In genomic region chr17:70855401-70856054, GRCh38 we compare ENCODE assay signal across 12 cellular contexts.
DNase-seq lines count a peak whose midpoint lies in the region; ATAC-seq and TF ChIP-seq lines count a peak whose summit lies in the region.
"Had no signal": no experiment of that assay in that cellular context is flagged by ENCODE, and none has a peak within 500 bp of the region (broad histone marks: within the 10 kb centered on the region; RNA-seq: fewer than 3 reads in every experiment).

No MANE protein-coding gene starts in this region.

- 20 to 28% methylated on average over 8 of the region's 8 CpGs for WGBS in aorta, 2 donors

- DNase-seq in ELF-1 (ENCODE audit: low read depth, low spot score) (peak; percentile 79), NCI-H2081 (lab: John Stamatoyannopoulos, UW) (peak; percentile 71 to 85), astrocyte of the cerebellum (ENCODE audit: low read depth) (peak; percentile 33), nephron progenitor cell (peak; percentile 32), aorta (no peak), NCI-H2227 (lab: John Stamatoyannopoulos, UW; ENCODE audit: unreplicated experiment) (no peak), NOMO-1 treated with dmso at 0.1 percent for 144 hours (lab: John Stamatoyannopoulos, UW; ENCODE audit: unreplicated experiment) (no peak)
- DNase-seq in activated naive CD4-positive, alpha-beta T cell (lab: John Stamatoyannopoulos, UW): no peak
- DNase-seq: CD8-positive, alpha-beta memory T cell; colonic mucosa; T-helper 1 cell had no signal

- no peaks in the 10 kb centered on the region for H3K27me3 ChIP-seq in aorta (ENCODE audit: control insufficient read depth in 1 of 2, insufficient read depth in 2 of 2, low read length in 1 of 2)
- H3K27me3 ChIP-seq: colonic mucosa had no signal

- no peaks in the 10 kb centered on the region for H3K9me3 ChIP-seq in aorta (ENCODE audit: control insufficient read depth, low read length)
- H3K9me3 ChIP-seq: colonic mucosa had no signal

- H3K27ac ChIP-seq in aorta (ENCODE audit: low read depth in 1 of 2, low read length in 2 of 2): no peak overlapping the region
- H3K27ac ChIP-seq: colonic mucosa had no signal

- no peaks in the 10 kb centered on the region for H3K36me3 ChIP-seq in aorta (ENCODE audit: control insufficient read depth in 1 of 2, insufficient read depth in 2 of 2, low read length in 1 of 2)
- H3K36me3 ChIP-seq: colonic mucosa had no signal

- peaks cover 36% of the 10 kb centered on the region for H3K4me1 Mint-ChIP-seq in nephron progenitor cell
- H3K4me1 Mint-ChIP-seq: CD8-positive, alpha-beta memory T cell had no signal

- no peak overlapping the region for H3K4me3 ChIP-seq in astrocyte of the cerebellum (ENCODE audit: low read depth, low read length)
- no peak overlapping the region for H3K4me3 ChIP-seq in aorta (ENCODE audit: low read length in 2 of 2)
- H3K4me3 ChIP-seq: colonic mucosa had no signal

- no peak for ATAC-seq in aorta (ENCODE audit: low FRiP score)

- peaks cover 10% of the 10 kb centered on the region for H3K9me3 Mint-ChIP-seq in nephron progenitor cell

- no peak overlapping the region for H3K4me3 Mint-ChIP-seq in nephron progenitor cell
- H3K4me3 Mint-ChIP-seq: CD8-positive, alpha-beta memory T cell; nephron had no signal

- TF ChIP-seq CTCF in astrocyte of the cerebellum (IDR thresholded peaks at IDR 0.05; ENCODE audit: low read depth, low read length, missing control alignments): no peak
- no peak for TF ChIP-seq CTCF in nephron progenitor cell (IDR thresholded peaks at IDR 0.05)

- in situ Hi-C loops in astrocyte of the cerebellum (cut with HindIII; ENCODE audit: low sequenced_read_pairs): no loop called here

- peaks cover 1% of the 10 kb centered on the region for H3K27me3 Mint-ChIP-seq in nephron progenitor cell (ENCODE audit: low read depth, poor library complexity)
- H3K27me3 Mint-ChIP-seq: CD8-positive, alpha-beta memory T cell had no signal

- no peaks in the 10 kb centered on the region for H3K4me1 ChIP-seq in aorta (ENCODE audit: control insufficient read depth in 1 of 2, insufficient read depth in 2 of 2, low read length in 2 of 2)
- H3K4me1 ChIP-seq: colonic mucosa had no signal

- H3K36me3 Mint-ChIP-seq in nephron progenitor cell (ENCODE audit: low read depth): peaks cover 11% of the 10 kb centered on the region
- H3K36me3 Mint-ChIP-seq: CD8-positive, alpha-beta memory T cell had no signal

- H3K27ac Mint-ChIP-seq in nephron progenitor cell: peak overlapping the region; percentile 94
- H3K27ac Mint-ChIP-seq: CD8-positive, alpha-beta memory T cell; nephron had no signal

- intact Hi-C loops in aorta (cut with DNase I): no loop called here

Comparison
In these comparisons a context has a peak if more than half of its experiments do, and no peak if none do; other contexts are left out.
1. DNase-seq: peak in ELF-1 (single experiment), NCI-H2081 (2 of 2), astrocyte of the cerebellum (single experiment) and nephron progenitor cell (single experiment); none in aorta (0 of 2), activated naive CD4-positive, alpha-beta T cell (0 of 4), NCI-H2227 (single experiment) and NOMO-1 treated with dmso at 0.1 percent for 144 hours (single experiment).